12 cellular contexts compared by ENCODE assay signal in the genomic region with DNA sequence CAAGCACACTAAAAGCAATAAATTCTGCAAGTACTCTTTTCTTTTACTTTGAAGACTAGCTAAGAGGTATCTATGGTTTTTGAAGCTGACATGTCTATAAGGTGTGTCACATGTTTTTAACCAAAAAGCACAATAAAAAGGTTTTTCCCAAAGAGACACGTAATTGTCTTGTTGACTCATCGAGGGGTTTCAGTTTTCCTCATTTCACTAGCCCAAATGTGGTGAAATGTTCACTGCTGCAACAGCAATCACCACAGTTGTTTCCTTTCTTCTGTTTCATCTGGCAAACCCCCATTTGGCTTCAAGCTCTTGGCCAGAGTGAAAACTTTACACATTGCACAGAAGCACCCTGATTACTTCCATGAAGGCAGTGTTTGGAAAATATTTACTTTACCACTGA. TPM values are rescaled to one million over a fixed set of nuclear protein-coding genes. Genes with fewer than 3 reads are reported as not detected.
A peak's percentile ranks its signal among the peaks of the same experiment; 100 is the strongest.
DNase-seq lines count a peak whose midpoint lies in the region; ATAC-seq and TF ChIP-seq lines count a peak whose summit lies in the region.
"Had no signal": no experiment of that assay in that cellular context is flagged by ENCODE, and none has a peak within 500 bp of the region (broad histone marks: within the 10 kb centered on the region; RNA-seq: fewer than 3 reads in every experiment).

No MANE protein-coding gene starts in this region.

- H3K4me1 Mint-ChIP-seq in neural progenitor cell, result no peaks in the 10 kb centered on the region

- H3K36me3 ChIP-seq in neural progenitor cell, result no peaks in the 10 kb centered on the region
- H3K36me3 ChIP-seq: suprapubic skin had no signal

- H3K4me1 ChIP-seq in neural progenitor cell, result peaks cover under 1% of the 10 kb centered on the region

- H3K4me3 Mint-ChIP-seq in neural progenitor cell, result no peak overlapping the region

- DNase-seq in AG20443 (ENCODE audit: low spot score) (peak; percentile 85), HCEC 1CT (peak; percentile 91), T1000 (lab: John Stamatoyannopoulos, UW) (peak; percentile 5), medulla oblongata (ENCODE audit: extremely low spot score) (peak; percentile 75), neural progenitor cell (ENCODE audit: low spot score) (no peak), NCI-H2081 (lab: John Stamatoyannopoulos, UW) (no peak), HEK293T (ENCODE audit: extremely low spot score) (no peak)
- DNase-seq: activated effector memory CD4-positive, alpha-beta T cell treated with anti-CD3 and anti-CD28 coated beads, Interleukin-2, amount 50 U/mL, for 16 hours; DMS79 treated with DMSO at 0.1 percent for 48 hours; retina had no signal

- TF ChIP-seq CTCF in neural progenitor cell (IDR thresholded peaks at IDR 0.05), result no peak

- H3K27ac Mint-ChIP-seq in neural progenitor cell, result no peak overlapping the region

- no peaks in the 10 kb centered on the region for H3F3A ChIP-seq in neural progenitor cell (ENCODE audit: low read depth)

- POLR2A ChIA-PET in HEK293T (lab: Yijun Ruan, JAX), result interaction anchor here (0.8 to 1.9 kb wide), 6 partner anchors 15 to 275 kb away, joined by 3 to 5 read pairs (median 4); partner anchors contain the start of gene HOXA3

- H3K79me2 ChIP-seq in neural progenitor cell (ENCODE audit: low read depth), result no peaks in the 10 kb centered on the region

- H3K27me3 ChIP-seq in neural progenitor cell, result peaks cover 100% of the 10 kb centered on the region
- H3K27me3 ChIP-seq: suprapubic skin had no signal

- peaks cover 15% of the 10 kb centered on the region for H3K9me3 Mint-ChIP-seq in neural progenitor cell

- no peak overlapping the region for H3K9ac ChIP-seq in neural progenitor cell

- no peak overlapping the region for H2AFZ ChIP-seq in neural progenitor cell (replicated peaks)

- ATAC-seq in SK-N-SH treated with all-trans-retinoic acid at 6 μM for 48 hours, result no peak

- H4K20me1 ChIP-seq in neural progenitor cell (ENCODE audit: low read depth), result peaks cover 81% of the 10 kb centered on the region

- no peak overlapping the region for H3K4me3 ChIP-seq in neural progenitor cell
- H3K4me3 ChIP-seq: suprapubic skin had no signal

- H3K27ac ChIP-seq in neural progenitor cell, result no peak overlapping the region
- H3K27ac ChIP-seq: suprapubic skin had no signal

- H3K9me3 ChIP-seq in neural progenitor cell (ENCODE audit: low read depth), result no peaks in the 10 kb centered on the region
- H3K9me3 ChIP-seq: suprapubic skin had no signal

- CTCF ChIA-PET in HEK293T (lab: Yijun Ruan, JAX), result interaction anchor here (0.8 to 1.5 kb wide), 4 partner anchors 7 to 35 kb away, joined by 3 to 4 read pairs (median 3); partner anchors contain the start of gene HOXA5

- H3K36me3 Mint-ChIP-seq in neural progenitor cell, result peaks cover 2% of the 10 kb centered on the region

- H3K27me3 Mint-ChIP-seq in neural progenitor cell (ENCODE audit: insufficient read depth, low read depth), result peaks cover 83% of the 10 kb centered on the region

- no peak overlapping the region for H3K4me2 ChIP-seq in neural progenitor cell

TF ChIP-seq in HEK293T, 16 proteins besides CTCF, POLR2A, EP300 and RAD21:
- TF ChIP-seq FOXA1 (IDR thresholded peaks at IDR 0.05) (no peak), L3MBTL2 (conservative IDR thresholded peaks at IDR 0.05) (no peak), FOXM1 (IDR thresholded peaks at IDR 0.05; ENCODE audit: borderline replicate concordance) (no peak), FOXK2 (IDR thresholded peaks at IDR 0.05) (no peak), ELF4 (IDR thresholded peaks at IDR 0.05) (no peak), LEF1 (IDR thresholded peaks at IDR 0.05; ENCODE audit: borderline replicate concordance) (no peak), SP1 (IDR thresholded peaks at IDR 0.05) (no peak), HDGF (IDR thresholded peaks at IDR 0.05; ENCODE audit: borderline replicate concordance) (no peak), SUZ12 (IDR thresholded peaks at IDR 0.05) (no peak), ARNT (IDR thresholded peaks at IDR 0.05) (no peak), NFRKB (IDR thresholded peaks at IDR 0.05) (no peak), CTBP1 (IDR thresholded peaks at IDR 0.05; ENCODE audit: borderline replicate concordance) (no peak), TARDBP (IDR thresholded peaks at IDR 0.05) (no peak)
- TF ChIP-seq, protein P1, sequence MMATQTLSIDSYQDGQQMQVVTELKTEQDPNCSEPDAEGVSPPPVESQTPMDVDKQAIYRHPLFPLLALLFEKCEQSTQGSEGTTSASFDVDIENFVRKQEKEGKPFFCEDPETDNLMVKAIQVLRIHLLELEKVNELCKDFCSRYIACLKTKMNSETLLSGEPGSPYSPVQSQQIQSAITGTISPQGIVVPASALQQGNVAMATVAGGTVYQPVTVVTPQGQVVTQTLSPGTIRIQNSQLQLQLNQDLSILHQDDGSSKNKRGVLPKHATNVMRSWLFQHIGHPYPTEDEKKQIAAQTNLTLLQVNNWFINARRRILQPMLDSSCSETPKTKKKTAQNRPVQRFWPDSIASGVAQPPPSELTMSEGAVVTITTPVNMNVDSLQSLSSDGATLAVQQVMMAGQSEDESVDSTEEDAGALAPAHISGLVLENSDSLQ (IDR thresholded peaks at IDR 0.05), result no peak

TF ChIP-seq in SK-N-SH treated with all-trans-retinoic acid at 6 μM for 48 hours, 23 proteins besides CTCF, POLR2A, EP300 and RAD21:
- no peak for TF ChIP-seq TOX (CRISPR knock-in tag; IDR thresholded peaks at IDR 0.05; ENCODE audit: borderline replicate concordance)
- TF ChIP-seq TCF4 (CRISPR knock-in tag; IDR thresholded peaks at IDR 0.05; ENCODE audit: borderline replicate concordance), result no peak
- TF ChIP-seq ZC3H10 (CRISPR knock-in tag; IDR thresholded peaks at IDR 0.05), result no peak
- no peak for TF ChIP-seq POU6F1 (CRISPR knock-in tag; IDR thresholded peaks at IDR 0.05; ENCODE audit: borderline replicate concordance, low read depth)
- no peak for TF ChIP-seq CREB5 (CRISPR knock-in tag; IDR thresholded peaks at IDR 0.05; ENCODE audit: low read depth)
- TF ChIP-seq, protein P2, sequence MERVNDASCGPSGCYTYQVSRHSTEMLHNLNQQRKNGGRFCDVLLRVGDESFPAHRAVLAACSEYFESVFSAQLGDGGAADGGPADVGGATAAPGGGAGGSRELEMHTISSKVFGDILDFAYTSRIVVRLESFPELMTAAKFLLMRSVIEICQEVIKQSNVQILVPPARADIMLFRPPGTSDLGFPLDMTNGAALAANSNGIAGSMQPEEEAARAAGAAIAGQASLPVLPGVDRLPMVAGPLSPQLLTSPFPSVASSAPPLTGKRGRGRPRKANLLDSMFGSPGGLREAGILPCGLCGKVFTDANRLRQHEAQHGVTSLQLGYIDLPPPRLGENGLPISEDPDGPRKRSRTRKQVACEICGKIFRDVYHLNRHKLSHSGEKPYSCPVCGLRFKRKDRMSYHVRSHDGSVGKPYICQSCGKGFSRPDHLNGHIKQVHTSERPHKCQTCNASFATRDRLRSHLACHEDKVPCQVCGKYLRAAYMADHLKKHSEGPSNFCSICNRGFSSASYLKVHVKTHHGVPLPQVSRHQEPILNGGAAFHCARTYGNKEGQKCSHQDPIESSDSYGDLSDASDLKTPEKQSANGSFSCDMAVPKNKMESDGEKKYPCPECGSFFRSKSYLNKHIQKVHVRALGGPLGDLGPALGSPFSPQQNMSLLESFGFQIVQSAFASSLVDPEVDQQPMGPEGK (CRISPR knock-in tag; IDR thresholded peaks at IDR 0.05; ENCODE audit: borderline replicate concordance), result no peak

RNA-seq across cellular contexts. Expression of gene HOXA4, which starts 3.8 kb away (rescaled TPM):
- not detected in 2 replicates for total RNA-seq in neural progenitor cell (ENCODE audit: low replicate concordance)

RNA-seq across cellular contexts. Expression of gene HOXA5, which starts 9.1 kb away (rescaled TPM):
- not detected in 2 replicates for total RNA-seq in neural progenitor cell (ENCODE audit: low replicate concordance)

RNA-seq across cellular contexts. Expression of gene HOXA6, which starts 13.2 kb away (rescaled TPM):
- not detected in 2 replicates for total RNA-seq in neural progenitor cell (ENCODE audit: low replicate concordance)

RNA-seq across cellular contexts. Expression of gene HOXA3, which starts 18.0 kb away (rescaled TPM):
- not detected in 2 replicates for total RNA-seq in neural progenitor cell (ENCODE audit: low replicate concordance)

RNA-seq across cellular contexts. Expression of gene HOXA7, which starts 22.1 kb away (rescaled TPM):
- total RNA-seq in neural progenitor cell (ENCODE audit: low replicate concordance), result not detected in 2 replicates

Comparison
In these comparisons a context has a peak if more than half of its experiments do, and no peak if none do; other contexts are left out.
1. DNase-seq: peak in AG20443 (single experiment), HCEC 1CT (single experiment), T1000 (single experiment) and medulla oblongata (single experiment); none in neural progenitor cell (single experiment), NCI-H2081 (0 of 2) and HEK293T (single experiment).